34 cellular contexts compared by ENCODE assay signal in the genomic region with DNA sequence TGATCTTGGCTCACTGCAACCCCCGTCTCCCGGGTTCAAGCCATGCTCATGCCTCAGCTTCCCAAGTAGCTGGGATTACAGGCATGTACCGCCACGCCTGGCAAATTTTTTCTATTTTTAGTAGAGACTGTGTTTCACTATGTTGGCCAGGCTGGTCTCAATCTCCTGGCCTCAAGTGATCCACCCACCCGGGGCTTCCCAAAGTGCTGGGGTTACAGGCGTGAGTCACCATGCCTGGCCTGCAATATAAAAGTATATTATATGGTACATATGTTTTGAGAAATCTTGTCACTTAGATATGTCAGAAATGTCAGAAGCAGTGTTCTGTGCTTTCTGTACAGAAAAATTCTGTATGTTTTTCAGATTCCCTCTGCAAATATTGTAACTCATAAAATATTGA.
"Had no signal": no experiment of that assay in that cellular context is flagged by ENCODE, and none has a peak within 500 bp of the region (broad histone marks: within the 10 kb centered on the region; RNA-seq: fewer than 3 reads in every experiment).

No MANE protein-coding gene starts in this region.

- H3K4me3 ChIP-seq: Peyer's patch had no signal

- H3K36me3 ChIP-seq: Peyer's patch, WERI-Rb-1 had no signal

- ATAC-seq: activated naive CD4-positive, alpha-beta T cell treated with anti-CD3 and anti-CD28 coated beads, Interleukin-2, amount 50 U/mL, for 72 hours; PC-3; Right ventricle myocardium inferior had no signal

- H3K27me3 ChIP-seq: Peyer's patch had no signal

- H3K4me1 ChIP-seq: Peyer's patch had no signal

- DNase-seq: activated CD4-positive, alpha-beta memory T cell treated with anti-CD3 and anti-CD28 coated beads, Interleukin-2, amount 10 ng/mL, durations not matched to agents 7 days and 5 days; activated CD4-positive, alpha-beta T cell treated with anti-CD3 and anti-CD28 coated beads for 1 hour; activated CD4-positive, alpha-beta T cell treated with anti-CD3 and anti-CD28 coated beads for 48 hours; activated CD4-positive, CD25-positive, alpha-beta regulatory T cell; activated gamma-delta T cell treated with Interleukin-2 at 50 U/mL for 16 hours; activated naive CD4-positive, alpha-beta T cell treated with anti-CD3 and anti-CD28 coated beads for 36 hours; activated T-cell treated with anti-CD3 and anti-CD28 coated beads, Interleukin-2, amount 50 U/mL, for 24 hours; anterior cingulate cortex; central memory CD4-positive, alpha-beta T cell; Karpas-422; MM.1S; MV-4-11; NCI-H1092; NCI-H1417; NCI-H146; NCI-H187; NCI-H2029 treated with DMSO at 0.1 percent for 48 hours; NCI-H2107; NCI-H2171; NCI-H510A; NCI-H526; NCI-H748 treated with DMSO at 0.1 percent for 48 hours; NK-92 treated with Interleukin-12 subunit alpha and Interleukin-12 subunit beta, amount 100 ng/mL, for 24 hours; PC-3; SIG-M5; SW 1271; T-helper 1 cell; T-helper 2 cell; T-helper 9 cell; WERI-Rb-1 had no signal

- H3K9me3 ChIP-seq: Peyer's patch had no signal

- H3K27ac ChIP-seq: Peyer's patch, RWPE1, WERI-Rb-1 had no signal
